In the genomic region with DNA sequence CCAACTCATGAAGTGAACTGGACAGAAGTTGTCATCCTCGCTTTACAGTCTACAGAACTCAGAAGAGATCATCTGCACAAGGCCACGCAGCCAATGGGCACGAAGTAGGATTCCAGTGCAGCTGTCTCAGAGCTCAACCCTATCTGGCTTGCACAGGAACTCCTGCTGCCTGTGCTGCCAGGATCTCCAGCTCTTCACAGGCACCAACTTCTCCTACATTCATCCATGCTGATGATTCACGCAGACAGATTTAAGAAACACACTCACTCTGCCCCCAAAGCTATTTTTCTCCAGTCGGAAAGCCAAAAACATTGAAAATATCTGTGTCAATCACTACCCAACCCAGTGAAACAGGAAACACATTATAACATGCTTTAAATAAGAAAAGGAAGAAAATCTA, we compare ENCODE assay signal across 8 cellular contexts.
A peak's percentile ranks its signal among the peaks of the same experiment; 100 is the strongest.
DNase-seq lines count a peak whose midpoint lies in the region; ATAC-seq, FAIRE-seq and TF ChIP-seq lines count a peak whose summit lies in the region.
"Had no signal": no experiment of that assay in that cellular context is flagged by ENCODE, and none has a peak within 500 bp of the region (broad histone marks: within the 10 kb centered on the region; RNA-seq: fewer than 3 reads in every experiment).

No MANE protein-coding gene starts in this region.

- H3K4me1 ChIP-seq in upper lobe of right lung: peaks cover 52% of the 10 kb centered on the region

- no peak for TF ChIP-seq CTCF in bronchial epithelial cell (IDR thresholded peaks at IDR 0.05; ENCODE audit: insufficient read depth, low read length, severe bottlenecking)
- TF ChIP-seq CTCF in lower leg skin (IDR thresholded peaks at IDR 0.05): no peak
- no peak for TF ChIP-seq CTCF in upper lobe of right lung (IDR thresholded peaks at IDR 0.05)

- H3K36me3 ChIP-seq in bronchial epithelial cell (ENCODE audit: control insufficient read depth, insufficient read depth, low read length) (no peaks in the 10 kb centered on the region), upper lobe of right lung (no peaks in the 10 kb centered on the region), H7 (replicated peaks; ENCODE audit: control insufficient read depth, insufficient read depth, low read length) (peaks cover 1% of the 10 kb centered on the region)

- H3K4me3 ChIP-seq in bronchial epithelial cell (ENCODE audit: low read depth, low read length) (no peak overlapping the region), lower leg skin (ENCODE audit: low read depth, poor library complexity, severe bottlenecking) (no peak overlapping the region), upper lobe of right lung (no peak overlapping the region), H7 (ENCODE audit: insufficient read depth, low read depth, low read length) (no peak overlapping the region)

- WGBS in lower leg skin, 2 donors: 8 to 10% methylated on average over 5 of the region's 5 CpGs

- intact Hi-C loops in lower leg skin (cut with DNase I; ENCODE audit: low total_unique reads) (no loop called here), upper lobe of right lung (cut with DNase I) (no loop called here)

- peak; percentile 84 for DNase-seq in M059J (ENCODE audit: low read depth)
- DNase-seq in bronchial epithelial cell (ENCODE audit: low read depth): peak; percentile 80
- peak; percentile 40 to 85 for DNase-seq in lower leg skin (ENCODE audit: low spot score in 2 of 2)
- DNase-seq in upper lobe of right lung: no peak
- no peak for DNase-seq in H7
- no peak for DNase-seq in activated CD4-positive, CD25-positive, alpha-beta regulatory T cell (lab: John Stamatoyannopoulos, UW)
- DNase-seq in DMS153 treated with DMSO at 0.1 percent for 48 hours (lab: John Stamatoyannopoulos, UW; ENCODE audit: unreplicated experiment): no peak

- TF ChIP-seq POLR2A in lower leg skin (IDR thresholded peaks at IDR 0.05): no peak

- H3K9me3 ChIP-seq in upper lobe of right lung: no peaks in the 10 kb centered on the region

- ATAC-seq in upper lobe of right lung: peak; percentile 55
- ATAC-seq: left colon had no signal

- no peak for FAIRE-seq in bronchial epithelial cell (lab: Jason Lieb, UNC)

- no peaks in the 10 kb centered on the region for H3K27me3 ChIP-seq in bronchial epithelial cell (ENCODE audit: control insufficient read depth, insufficient read depth, low read length)
- H3K27me3 ChIP-seq in upper lobe of right lung: no peaks in the 10 kb centered on the region
- no peaks in the 10 kb centered on the region for H3K27me3 ChIP-seq in H7 (ENCODE audit: control insufficient read depth, insufficient read depth, low read length)

- peak overlapping the region; percentile 26 for H3K27ac ChIP-seq in upper lobe of right lung

Comparison
In these comparisons a context has a peak if more than half of its experiments do, and no peak if none do; other contexts are left out.
1. DNase-seq: peak in M059J (single experiment), bronchial epithelial cell (single experiment) and lower leg skin (2 of 2); none in upper lobe of right lung (single experiment), H7 (single experiment), activated CD4-positive, CD25-positive, alpha-beta regulatory T cell (0 of 4) and DMS153 treated with DMSO at 0.1 percent for 48 hours (single experiment).